In the genomic region with DNA sequence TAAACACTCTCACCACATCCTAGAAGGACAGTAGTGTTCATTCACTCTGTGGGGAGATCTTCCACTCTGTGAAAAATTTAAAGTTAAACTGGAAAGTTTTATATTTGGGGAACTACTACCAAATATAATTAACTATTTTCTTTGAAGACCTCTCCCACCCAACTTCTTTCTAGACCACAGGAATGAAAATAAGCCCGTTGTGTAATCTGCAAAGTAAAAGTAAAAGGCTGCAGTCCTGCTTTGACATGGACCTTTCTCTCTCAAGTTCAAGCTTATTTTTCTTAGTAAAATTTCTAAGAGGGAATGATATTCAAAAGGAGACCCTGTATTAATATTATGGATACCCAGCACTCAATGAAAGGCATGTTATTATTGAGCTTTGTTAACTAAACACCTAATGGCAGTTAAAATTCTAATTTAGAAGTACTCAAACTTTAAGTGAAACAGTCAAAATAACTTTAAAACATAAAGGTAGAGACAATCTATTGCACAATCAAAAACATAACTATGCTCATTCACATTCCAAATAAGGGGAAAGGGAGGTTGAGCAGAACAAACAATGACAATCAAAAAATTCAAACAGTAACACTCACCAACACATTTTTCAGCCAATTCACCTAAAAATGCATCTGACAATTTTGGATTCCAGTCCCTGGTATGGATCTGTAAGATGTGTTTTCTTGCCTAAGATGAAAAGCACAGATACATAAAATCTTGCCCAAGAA, we compare ENCODE assay signal across 21 cellular contexts.
DNase-seq lines count a peak whose midpoint lies in the region; ATAC-seq, FAIRE-seq and TF ChIP-seq lines count a peak whose summit lies in the region.
"Had no signal": no experiment of that assay in that cellular context is flagged by ENCODE, and none has a peak within 500 bp of the region (broad histone marks: within the 10 kb centered on the region; RNA-seq: fewer than 3 reads in every experiment).

No MANE protein-coding gene starts in this region.

- no peak overlapping the region for H3K4ac ChIP-seq in H1 (replicated peaks; ENCODE audit: insufficient read length, low read depth, low read length)

- no peaks in the 10 kb centered on the region; a peak in 1 of 8 replicates for H3K36me3 ChIP-seq in H1 (ENCODE audit: control insufficient read depth in 2 of 4, insufficient read depth in 4 of 4, low read length in 3 of 4)
- H3K36me3 ChIP-seq in heart right ventricle: peaks cover 0 to 45% (median 0%) of the 10 kb centered on the region in 9 donors

- H2BK120ac ChIP-seq in H1 (replicated peaks; ENCODE audit: low read depth, low read length): no peak overlapping the region

- no peak overlapping the region for H3K4me3 Mint-ChIP-seq in activated T-cell treated with anti-CD3 and anti-CD28 coated beads, Interleukin-2, amount 50 U/mL, for 72 hours
- no peak overlapping the region for H3K4me3 Mint-ChIP-seq in activated T-cell treated with anti-CD3 and anti-CD28 coated beads, Interleukin-2, amount 50 U/mL, for 4 hours
- H3K4me3 Mint-ChIP-seq: CD8-positive, alpha-beta T cell; dendritic cell treated with granulocyte-macrophage colony-stimulating factor and Interleukin-4, amounts not matched to agents 40 ng/mL and 50 ng/mL, for 4 days had no signal

- no peak overlapping the region for H4K8ac ChIP-seq in H1 (ENCODE audit: extremely low read depth, insufficient read depth, low read length)

- 97% methylated on average over 1 of the region's 1 CpG; no CpG with 5 or more reads in 1 of the 2 experiments for WGBS in H1 (ENCODE audit: extremely low coverage in 1 of 2, insufficient coverage in 1 of 2, insufficient read length in 1 of 2, insufficient replicate concordance in 2 of 2, low coverage in 1 of 2, low lambda C conversion rate in 2 of 2, missing lambda C conversion rate in 1 of 2), 2 experiments
- WGBS in heart right ventricle, 2 donors: 81 to 94% methylated on average over 1 of the region's 1 CpG

- no peak overlapping the region for H3K27ac ChIP-seq in RWPE1
- H3K27ac ChIP-seq in H1 (ENCODE audit: low read depth, low read length): no peak overlapping the region
- no peak overlapping the region for H3K27ac ChIP-seq in heart right ventricle
- H3K27ac ChIP-seq: esophagus muscularis mucosa, heart left ventricle had no signal

- TF ChIP-seq EP300 in H1 (IDR thresholded peaks at IDR 0.05; ENCODE audit: borderline replicate concordance in 1 of 2, low read depth in 2 of 2, low read length in 2 of 2): no peak

- no peak for TF ChIP-seq POLR2A in H1 (IDR thresholded peaks at IDR 0.05; ENCODE audit: control extremely low read depth in 1 of 2, low read depth in 2 of 2, low read length in 2 of 2)

- H3K79me1 ChIP-seq in H1 (ENCODE audit: low read depth, low read length): no peaks in the 10 kb centered on the region

- no peaks in the 10 kb centered on the region for H3K36me3 Mint-ChIP-seq in activated T-cell treated with anti-CD3 and anti-CD28 coated beads, Interleukin-2, amount 50 U/mL, for 72 hours (ENCODE audit: insufficient read depth in 2 of 2)
- H3K36me3 Mint-ChIP-seq in activated T-cell treated with anti-CD3 and anti-CD28 coated beads, Interleukin-2, amount 50 U/mL, for 4 hours (ENCODE audit: insufficient read depth): peaks cover 7% of the 10 kb centered on the region

- TF ChIP-seq RAD21 in H1 (IDR thresholded peaks at IDR 0.05 in 1 of 2, conservative IDR thresholded peaks at IDR 0.05 in 1 of 2; ENCODE audit: low read depth in 2 of 2, low read length in 2 of 2): no peak

- H3K9ac ChIP-seq in H1 (replicated peaks in 1 of 4; ENCODE audit: extremely low read depth in 1 of 4, low read depth in 3 of 4, low read length in 3 of 4): no peak overlapping the region

- H3K27me3 Mint-ChIP-seq in activated T-cell treated with anti-CD3 and anti-CD28 coated beads, Interleukin-2, amount 50 U/mL, for 72 hours (ENCODE audit: low read depth): no peaks in the 10 kb centered on the region
- H3K27me3 Mint-ChIP-seq in activated T-cell treated with anti-CD3 and anti-CD28 coated beads, Interleukin-2, amount 50 U/mL, for 4 hours (ENCODE audit: low read depth): no peaks in the 10 kb centered on the region
- H3K27me3 Mint-ChIP-seq: dendritic cell treated with granulocyte-macrophage colony-stimulating factor and Interleukin-4, amounts not matched to agents 40 ng/mL and 50 ng/mL, for 4 days had no signal

- H3K23ac ChIP-seq in H1 (ENCODE audit: insufficient read length): no peak overlapping the region

- no peaks in the 10 kb centered on the region for H3K23me2 ChIP-seq in H1 (ENCODE audit: low read depth, low read length)

- H2BK20ac ChIP-seq in H1 (ENCODE audit: low read length): no peak overlapping the region

- peak overlapping the region; percentile 71 for H3K27ac Mint-ChIP-seq in activated T-cell treated with anti-CD3 and anti-CD28 coated beads, Interleukin-2, amount 50 U/mL, for 72 hours
- H3K27ac Mint-ChIP-seq: CD8-positive, alpha-beta T cell had no signal

- intact Hi-C loops in sciatic nerve (cut with DNase I) (no loop called here), heart right ventricle (cut with DNase I) (loop anchor here in 8 of 10 donors (5.0 to 10.0 kb wide), 4 partner anchors 96 to 259 kb away; a partner anchor contains a TSS)

- H3K4me1 ChIP-seq in H1 (replicated peaks in 1 of 4; ENCODE audit: control insufficient read depth in 3 of 4, insufficient read depth in 4 of 4, low read length in 3 of 4): no peaks in the 10 kb centered on the region
- H3K4me1 ChIP-seq in heart right ventricle: peaks cover 0 to 7% (median 0%) of the 10 kb centered on the region in 9 donors

- TF ChIP-seq CTCF in RWPE1 (conservative IDR thresholded peaks at IDR 0.05; ENCODE audit: low read depth) (no peak), H1 (IDR thresholded peaks at IDR 0.05; ENCODE audit: control extremely low read depth in 1 of 3, insufficient read depth in 1 of 3, low read depth in 1 of 3, low read length in 3 of 3) (no peak), heart right ventricle (IDR thresholded peaks at IDR 0.05) (no peak)

- no peak overlapping the region for H2BK15ac ChIP-seq in H1 (ENCODE audit: low read length)

- H3K18ac ChIP-seq in H1 (ENCODE audit: extremely low read depth, low read length): no peak overlapping the region

- no peak overlapping the region for H4K5ac ChIP-seq in H1 (ENCODE audit: insufficient read length, low read depth, low read length)

- no peak for DNase-seq in activated T-cell treated with anti-CD3 and anti-CD28 coated beads, Interleukin-2, amount 50 U/mL, for 72 hours
- DNase-seq in activated T-cell treated with anti-CD3 and anti-CD28 coated beads, Interleukin-2, amount 50 U/mL, for 4 hours: no peak
- peak; percentile 5 for DNase-seq in RWPE1 (ENCODE audit: low spot score)
- DNase-seq in H1 (ENCODE audit: low read depth in 1 of 2, low spot score in 2 of 2): no peak
- no peak for DNase-seq in sciatic nerve (ENCODE audit: low spot score)
- no peak for DNase-seq in SIG-M5 treated with dmso at 0.1 percent for 504 hours (lab: John Stamatoyannopoulos, UW; ENCODE audit: unreplicated experiment)
- DNase-seq in GDM1 (lab: John Stamatoyannopoulos, UW): no peak
- DNase-seq in heart right ventricle: no peak
- DNase-seq: anterior cingulate cortex; CD8-positive, alpha-beta T cell; DND-41; heart left ventricle; kidney; NCI-H1694 treated with DMSO at 0.1 percent for 48 hours; NCI-H446; retina; Right ventricle myocardium superior; T-helper 2 cell had no signal

- H2AK5ac ChIP-seq in H1 (ENCODE audit: low read depth, low read length): no peak overlapping the region

- no peak overlapping the region for H3K56ac ChIP-seq in H1 (replicated peaks; ENCODE audit: insufficient read length, low read depth, low read length)

- no peaks in the 10 kb centered on the region for H3K79me2 ChIP-seq in H1 (ENCODE audit: control insufficient read depth in 1 of 2, insufficient read depth in 2 of 2, low read length in 2 of 2)

- no peak overlapping the region for H3K4me2 ChIP-seq in H1 (ENCODE audit: insufficient read depth in 1 of 2, low read depth in 2 of 2, low read length in 2 of 2)

- H3K4me1 Mint-ChIP-seq in activated T-cell treated with anti-CD3 and anti-CD28 coated beads, Interleukin-2, amount 50 U/mL, for 72 hours (ENCODE audit: low read depth): peaks cover 13% of the 10 kb centered on the region
- no peaks in the 10 kb centered on the region for H3K4me1 Mint-ChIP-seq in activated T-cell treated with anti-CD3 and anti-CD28 coated beads, Interleukin-2, amount 50 U/mL, for 4 hours (ENCODE audit: low read depth)

- CTCF ChIA-PET in RWPE1 (lab: Yijun Ruan, JAX): no interaction called here
- CTCF ChIA-PET in H1 (lab: Charles Lee; ENCODE audit: partially characterized antibody): no interaction called here

- H3K27me3 ChIP-seq in H1 (replicated peaks in 1 of 4; ENCODE audit: control insufficient read depth in 3 of 4, extremely low read depth in 1 of 4, insufficient read depth in 3 of 4, low read length in 3 of 4) (no peaks in the 10 kb centered on the region), heart right ventricle (no peaks in the 10 kb centered on the region)
- H3K27me3 ChIP-seq: esophagus muscularis mucosa, heart left ventricle had no signal

- ATAC-seq in activated T-cell treated with anti-CD3 and anti-CD28 coated beads, Interleukin-2, amount 50 U/mL, for 72 hours (replicated peaks in 1 of 2): no peak
- no peak for ATAC-seq in activated T-cell treated with anti-CD3 and anti-CD28 coated beads, Interleukin-2, amount 50 U/mL, for 4 hours
- ATAC-seq in sciatic nerve (peak; percentile 34), heart right ventricle (no peak)
- ATAC-seq: CD8-positive, alpha-beta T cell; heart left ventricle had no signal

- no peak for FAIRE-seq in H1 (lab: Jason Lieb, UNC)
- FAIRE-seq: GM19239, kidney had no signal

- H2BK12ac ChIP-seq in H1 (ENCODE audit: low read depth, low read length): no peak overlapping the region

- POLR2A ChIA-PET in RWPE1 (lab: Yijun Ruan, JAX; ENCODE audit: low non-redundant PET): no interaction called here
- POLR2A ChIA-PET in H1 (lab: Charles Lee; ENCODE audit: partially characterized antibody): interaction anchor here (1.3 kb wide), 1 partner anchor 196 kb away, joined by 3 read pairs; no protein-coding TSS in a partner anchor

- no peak overlapping the region for H3K14ac ChIP-seq in H1 (ENCODE audit: insufficient read length)

- H3K4me3 ChIP-seq in H1 (ENCODE audit: extremely low read depth in 1 of 4, insufficient read depth in 2 of 4, low read depth in 3 of 4, low read length in 4 of 4) (no peak overlapping the region), heart right ventricle (no peak overlapping the region)
- H3K4me3 ChIP-seq: esophagus muscularis mucosa, heart left ventricle had no signal

- no peaks in the 10 kb centered on the region for H4K20me1 ChIP-seq in H1 (replicated peaks in 1 of 2; ENCODE audit: control insufficient read depth in 1 of 2, insufficient read depth in 2 of 2, low read length in 2 of 2)

- H4K91ac ChIP-seq in H1 (replicated peaks; ENCODE audit: insufficient read length, low read length): no peak overlapping the region

- no peaks in the 10 kb centered on the region for H3K9me3 ChIP-seq in H1 (ENCODE audit: insufficient read depth in 2 of 2, low read depth in 1 of 2, low read length in 1 of 2)
- no peaks in the 10 kb centered on the region for H3K9me3 ChIP-seq in heart right ventricle
- H3K9me3 ChIP-seq: esophagus muscularis mucosa, heart left ventricle had no signal

- H2AFZ ChIP-seq in H1 (ENCODE audit: low read length): no peak overlapping the region

- no peak overlapping the region for H2BK5ac ChIP-seq in H1 (ENCODE audit: low read depth, low read length)

- no peaks in the 10 kb centered on the region for H3K9me3 Mint-ChIP-seq in activated T-cell treated with anti-CD3 and anti-CD28 coated beads, Interleukin-2, amount 50 U/mL, for 72 hours
- no peaks in the 10 kb centered on the region for H3K9me3 Mint-ChIP-seq in activated T-cell treated with anti-CD3 and anti-CD28 coated beads, Interleukin-2, amount 50 U/mL, for 4 hours
- H3K9me3 Mint-ChIP-seq: CD8-positive, alpha-beta T cell; dendritic cell treated with granulocyte-macrophage colony-stimulating factor and Interleukin-4, amounts not matched to agents 40 ng/mL and 50 ng/mL, for 4 days had no signal
